19 cellular contexts compared by ENCODE assay signal in the genomic region with DNA sequence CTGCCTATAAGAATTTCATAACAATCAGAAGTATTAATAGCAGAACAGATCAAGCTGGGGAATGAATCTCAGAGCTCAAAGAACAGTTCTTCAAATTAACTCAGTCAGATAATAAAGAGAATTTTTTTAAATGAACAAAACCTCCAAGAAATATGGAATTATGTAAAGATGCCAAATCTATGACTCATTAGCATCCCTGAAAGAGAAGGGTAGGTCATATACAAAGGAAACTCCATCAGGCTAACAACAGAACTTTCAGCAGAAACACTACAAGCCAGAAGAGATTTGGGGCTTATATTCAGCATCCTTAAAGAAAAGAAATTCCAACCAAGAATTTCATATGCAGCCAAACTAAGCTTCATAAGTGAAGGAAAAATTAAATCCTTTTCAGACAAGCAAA. TPM values are rescaled to one million over a fixed set of nuclear protein-coding genes. Genes with fewer than 3 reads are reported as not detected.
DNase-seq lines count a peak whose midpoint lies in the region; ATAC-seq, FAIRE-seq and TF ChIP-seq lines count a peak whose summit lies in the region.
"Had no signal": no experiment of that assay in that cellular context is flagged by ENCODE, and none has a peak within 500 bp of the region (broad histone marks: within the 10 kb centered on the region; RNA-seq: fewer than 3 reads in every experiment).

No MANE protein-coding gene starts in this region.

- in situ Hi-C loops in GM23248 (cut with MboI), result no loop called here
- in situ Hi-C loops in GM13977 (cut with MboI; ENCODE audit: low pct_unique_long_range_greater_than_20kb, low sequenced_read_pairs, unreplicated experiment), result no loop called here

- H3K27ac ChIP-seq in GM23248, result no peak overlapping the region
- H3K27ac ChIP-seq in RWPE2 (ENCODE audit: poor library complexity, severe bottlenecking), result no peak overlapping the region
- H3K27ac ChIP-seq in endothelial cell of umbilical vein (ENCODE audit: insufficient read depth, low read depth, low read length), result no peak overlapping the region
- H3K27ac ChIP-seq in foreskin keratinocyte, result no peak overlapping the region
- H3K27ac ChIP-seq in small intestine (ENCODE audit: low read depth in 1 of 2, low read length in 1 of 2), result no peak overlapping the region
- H3K27ac ChIP-seq: C4-2B, PC-9 had no signal

- no peaks in the 10 kb centered on the region for H3F3A ChIP-seq in GM23248 (ENCODE audit: insufficient read depth)

- H3K36me3 ChIP-seq in GM23248 (ENCODE audit: low read depth), result peaks cover 7% of the 10 kb centered on the region; the same call in 1 of the 2 replicates
- peaks cover 60% of the 10 kb centered on the region for H3K36me3 ChIP-seq in RWPE2 (ENCODE audit: low read depth)
- no peaks in the 10 kb centered on the region for H3K36me3 ChIP-seq in endothelial cell of umbilical vein (ENCODE audit: control insufficient read depth in 2 of 2, extremely low read depth in 1 of 2, insufficient read depth in 2 of 2, low read length in 2 of 2)
- H3K36me3 ChIP-seq in small intestine (ENCODE audit: control insufficient read depth in 2 of 2, insufficient read depth in 2 of 2, low read length in 2 of 2), result peaks cover 2 to 3% of the 10 kb centered on the region in 2 donors

- no peak for TF ChIP-seq CTCF in RWPE2 (IDR thresholded peaks at IDR 0.05; ENCODE audit: poor library complexity, severe bottlenecking)
- no peak for TF ChIP-seq CTCF in endothelial cell of umbilical vein (IDR thresholded peaks at IDR 0.05; ENCODE audit: extremely low read depth in 1 of 2, insufficient read depth in 1 of 2, low read depth in 1 of 2, low read length in 2 of 2)
- no peak for TF ChIP-seq CTCF in foreskin keratinocyte (conservative IDR thresholded peaks at IDR 0.05)
- no peak for TF ChIP-seq CTCF in GM13977 (IDR thresholded peaks at IDR 0.05; ENCODE audit: extremely low read depth, insufficient read depth, missing control alignments)

- H2AFZ ChIP-seq in GM23248, result no peak overlapping the region
- no peak overlapping the region for H2AFZ ChIP-seq in endothelial cell of umbilical vein (ENCODE audit: low read depth, low read length)
- H2AFZ ChIP-seq: PC-9 had no signal

- peaks cover 8% of the 10 kb centered on the region for H3K4me1 ChIP-seq in GM23248 (ENCODE audit: insufficient read depth)
- no peaks in the 10 kb centered on the region for H3K4me1 ChIP-seq in RWPE2 (ENCODE audit: insufficient read depth, poor library complexity, severe bottlenecking)
- H3K4me1 ChIP-seq in endothelial cell of umbilical vein (ENCODE audit: control insufficient read depth, extremely low read depth, insufficient read depth, low read length), result no peaks in the 10 kb centered on the region
- H3K4me1 ChIP-seq in foreskin keratinocyte, result peaks cover 13% of the 10 kb centered on the region
- no peaks in the 10 kb centered on the region for H3K4me1 ChIP-seq in small intestine (ENCODE audit: control insufficient read depth in 2 of 2, insufficient read depth in 1 of 2, low read depth in 1 of 2, low read length in 1 of 2)
- H3K4me1 ChIP-seq: HAP-1 had no signal

- 0 out of 3 replicates have a peak, but pooled peaks have one; percentile 40 for ATAC-seq in RWPE2 (ENCODE audit: low read depth)
- ATAC-seq in foreskin keratinocyte, result peak; percentile 62
- ATAC-seq in GM18873 (IDR thresholded peaks at IDR 0.05; ENCODE audit: low FRiP score, unreplicated experiment), result no peak

- 0 out of 2 replicates have a peak, but pooled peaks cover 16% of the 10 kb centered on the region for H3K79me2 ChIP-seq in GM23248 (ENCODE audit: insufficient read depth)
- no peaks in the 10 kb centered on the region for H3K79me2 ChIP-seq in endothelial cell of umbilical vein (ENCODE audit: control insufficient read depth, insufficient read depth, low read length)

- TF ChIP-seq POLR2A in endothelial cell of umbilical vein (IDR thresholded peaks at IDR 0.05; ENCODE audit: low read depth, low read length), result no peak

- H3K9me1 ChIP-seq in endothelial cell of umbilical vein (replicated peaks; ENCODE audit: control insufficient read depth, extremely low read depth, insufficient read depth, low read length), result no peaks in the 10 kb centered on the region

- H3K9ac ChIP-seq in GM23248, result no peak overlapping the region
- H3K9ac ChIP-seq in endothelial cell of umbilical vein (replicated peaks; ENCODE audit: extremely low read depth, insufficient read depth, low read length), result no peak overlapping the region

- no peak overlapping the region for H3K4me3 ChIP-seq in GM23248
- no peak overlapping the region for H3K4me3 ChIP-seq in RWPE2 (ENCODE audit: severe bottlenecking)
- no peak overlapping the region for H3K4me3 ChIP-seq in endothelial cell of umbilical vein (replicated peaks in 1 of 3; ENCODE audit: insufficient read depth in 1 of 3, low read depth in 1 of 3, low read length in 3 of 3)
- no peak overlapping the region for H3K4me3 ChIP-seq in small intestine (ENCODE audit: low read depth in 1 of 2, low read length in 2 of 2)
- H3K4me3 ChIP-seq: HAP-1, PC-9 had no signal

- POLR2A ChIA-PET in endothelial cell of umbilical vein (lab: Charles Lee), result interaction anchor here (0.6 kb wide), 1 partner anchor 66 kb away, joined by 9 read pairs; no protein-coding TSS in a partner anchor

- no peaks in the 10 kb centered on the region for H3K9me3 ChIP-seq in GM23248 (ENCODE audit: low read depth)
- H3K9me3 ChIP-seq in RWPE2 (ENCODE audit: severe bottlenecking), result peaks cover 6% of the 10 kb centered on the region
- H3K9me3 ChIP-seq in endothelial cell of umbilical vein (replicated peaks; ENCODE audit: control insufficient read depth, insufficient read depth, low read length), result no peaks in the 10 kb centered on the region
- H3K9me3 ChIP-seq in small intestine (ENCODE audit: control insufficient read depth, low read depth), result no peaks in the 10 kb centered on the region

- DNase-seq in GM23248, result peak; percentile 19
- DNase-seq in RWPE2 (ENCODE audit: low spot score), result no peak
- DNase-seq in endothelial cell of umbilical vein (ENCODE audit: low read depth, low spot score), result peak; percentile 14
- peak in 1 of 2 donors; percentile 31 for DNase-seq in foreskin keratinocyte
- DNase-seq in small intestine, result no peak
- no peak for DNase-seq in T-helper 1 cell
- no peak for DNase-seq in GM13977 (ENCODE audit: low spot score)
- DNase-seq: DND-41, KBM-7, NCI-H1417 treated with DMSO at 0.1 percent for 48 hours, NCI-H1930, NCI-H2171, NCI-H510A, NCI-H774, PC-9 had no signal

- H3K4me2 ChIP-seq in GM23248 (ENCODE audit: unreplicated experiment) (no peak overlapping the region), endothelial cell of umbilical vein (ENCODE audit: insufficient read depth, low read length) (no peak overlapping the region)
- H3K4me2 ChIP-seq: PC-9 had no signal

- H3K27me3 ChIP-seq in GM23248 (replicated peaks; ENCODE audit: insufficient read depth) (no peaks in the 10 kb centered on the region), RWPE2 (ENCODE audit: insufficient read depth, poor library complexity, severe bottlenecking) (no peaks in the 10 kb centered on the region), endothelial cell of umbilical vein (ENCODE audit: control insufficient read depth in 2 of 2, insufficient read depth in 2 of 2, low read length in 2 of 2) (no peaks in the 10 kb centered on the region), foreskin keratinocyte (no peaks in the 10 kb centered on the region), small intestine (ENCODE audit: control insufficient read depth in 2 of 2, insufficient read depth in 2 of 2, low read length in 2 of 2) (no peaks in the 10 kb centered on the region)

- dilution Hi-C loops in endothelial cell of umbilical vein (cut with MboI; ENCODE audit: extremely low pct_ligation_motif_present, low sequenced_read_pairs), result no loop called here

- intact Hi-C loops in endothelial cell of umbilical vein (cut with micrococcal nuclease), result no loop called here

- H4K20me1 ChIP-seq in GM23248 (ENCODE audit: insufficient read depth) (no peaks in the 10 kb centered on the region), endothelial cell of umbilical vein (replicated peaks; ENCODE audit: control insufficient read depth, extremely low read depth, insufficient read depth, low read length) (no peaks in the 10 kb centered on the region)

- CTCF ChIA-PET in endothelial cell of umbilical vein (lab: Charles Lee), result interaction anchor here (0.8 to 2.0 kb wide), 2 partner anchors 29 to 35 kb away, joined by 3 to 7 read pairs; a partner anchor contains a TSS

- H3K9me2 ChIP-seq in GM23248 (ENCODE audit: insufficient read depth), result no peaks in the 10 kb centered on the region

- no TSS peak for BruUV-seq in endothelial cell of umbilical vein (replicated peaks; lab: Mats Ljungman, UMichigan)

- no peak for FAIRE-seq in endothelial cell of umbilical vein (lab: Jason Lieb, UNC)
- no peak for FAIRE-seq in small intestine (lab: Jason Lieb, UNC)
- FAIRE-seq: GM19239 had no signal

TF ChIP-seq in endothelial cell of umbilical vein, 7 proteins besides CTCF, POLR2A, EP300 and RAD21:
- TF ChIP-seq, protein P1, sequence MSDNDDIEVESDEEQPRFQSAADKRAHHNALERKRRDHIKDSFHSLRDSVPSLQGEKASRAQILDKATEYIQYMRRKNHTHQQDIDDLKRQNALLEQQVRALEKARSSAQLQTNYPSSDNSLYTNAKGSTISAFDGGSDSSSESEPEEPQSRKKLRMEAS (IDR thresholded peaks at IDR 0.05; ENCODE audit: insufficient read depth, insufficient read length), result no peak
- TF ChIP-seq MYC (IDR thresholded peaks at IDR 0.05; ENCODE audit: low read depth, low read length) (no peak), FOS (IDR thresholded peaks at IDR 0.05; ENCODE audit: borderline replicate concordance, insufficient read depth, low read length) (peak; percentile 73), GATA2 (IDR thresholded peaks at IDR 0.05; ENCODE audit: insufficient read depth, insufficient read length, low read depth, low read length) (no peak), POLR2AphosphoS5 (IDR thresholded peaks at IDR 0.05; ENCODE audit: insufficient read depth, low read depth, low read length) (no peak)

RNA-seq across cellular contexts. Expression of a gene that starts 28.6 kb away (rescaled TPM):
- total RNA-seq in GM23248 (2014; rRNA removed; shearing (Covaris generic)), result 9.9 and 10.4 TPM in 2 replicates
- polyA plus RNA-seq in GM23248 (2016; fragmentation: Nextera tagmentation; extraction: Ambion mirVana), result 14.7 and 15.5 TPM in 2 replicates
- total RNA-seq in endothelial cell of umbilical vein, result 23.6 and 26.3 TPM in 2 replicates
- polyA plus RNA-seq in endothelial cell of umbilical vein, result 2.8 and 4.8 TPM in 2 replicates
- polyA plus RNA-seq in endothelial cell of umbilical vein (2011; cell fraction: cytosol; rRNA removed), result 3.0 and 3.3 TPM in 2 replicates
- 12.1 and 16.7 TPM in 2 replicates for polyA plus RNA-seq in endothelial cell of umbilical vein (2011; cell fraction: nucleus; rRNA removed)
- 9.4 and 11.4 TPM in 2 replicates for polyA plus RNA-seq in endothelial cell of umbilical vein (2012)
- 4.8 and 6.8 TPM in 2 replicates for polyA minus RNA-seq in endothelial cell of umbilical vein
- polyA minus RNA-seq in endothelial cell of umbilical vein (2011; cell fraction: cytosol; rRNA and poly(A)+ RNA removed), result 4.3 TPM
- polyA minus RNA-seq in endothelial cell of umbilical vein (2011; cell fraction: nucleus; rRNA and poly(A)+ RNA removed), result 14.1 and 15.8 TPM in 2 replicates
- total RNA-seq in foreskin keratinocyte, result 13.0 and 14.0 TPM in 2 replicates
- polyA plus RNA-seq in foreskin keratinocyte, result 6.5 and 8.7 TPM in 2 replicates
- 10 to 100 TPM in 2 of 3 donors, 1 to 10 TPM in 1; 5.7 to 11.4 (median 11.2) TPM for polyA plus RNA-seq in small intestine

Comparison
In these comparisons a context has a peak if more than half of its experiments do, and no peak if none do; other contexts are left out.
1. DNase-seq: peak in GM23248 (single experiment) and endothelial cell of umbilical vein (single experiment); none in RWPE2 (single experiment), small intestine (single experiment), T-helper 1 cell (0 of 5) and GM13977 (single experiment).